1 cellular context compared by ENCODE assay signal in the genomic region with DNA sequence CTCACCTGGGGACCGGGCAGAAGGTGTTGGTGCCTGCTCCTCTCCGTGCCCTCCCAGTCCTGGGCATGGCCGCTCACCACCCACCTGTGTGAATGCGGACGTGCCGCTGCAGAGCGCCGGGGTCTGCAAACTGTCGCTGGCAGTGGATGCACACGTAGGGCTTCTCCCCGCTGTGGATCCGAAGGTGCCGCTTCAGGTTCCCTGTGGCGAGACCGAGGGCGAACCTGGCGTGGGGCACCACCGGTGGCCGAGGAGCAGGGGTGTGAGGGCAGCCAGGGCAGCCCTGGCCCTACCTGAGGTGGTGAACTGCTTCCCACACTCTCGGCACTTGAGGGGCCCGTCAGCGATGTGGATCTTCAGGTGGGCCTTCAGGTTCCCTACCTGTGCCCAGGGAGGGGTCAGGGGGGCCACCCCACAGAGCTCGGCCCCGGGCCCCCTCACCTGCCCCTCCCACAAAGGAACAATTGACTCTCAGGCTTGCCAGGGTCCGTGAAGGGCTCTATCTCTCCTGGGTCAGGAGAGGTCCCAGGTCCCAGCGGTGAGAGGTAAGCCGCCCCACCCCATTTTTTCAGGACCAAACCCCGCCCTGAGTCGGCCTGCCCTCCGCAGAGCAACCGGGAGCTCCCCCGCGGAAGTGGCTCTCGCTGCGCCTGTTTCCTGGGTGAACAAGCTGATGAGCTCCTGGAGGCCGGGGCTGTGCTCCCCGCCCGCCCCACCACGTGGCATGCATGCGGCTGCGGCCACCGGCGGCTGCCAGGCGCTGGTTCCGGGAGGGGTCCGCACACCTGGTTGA.
TF ChIP-seq lines count a peak whose summit lies in the region.

No MANE protein-coding gene starts in this region.

TF ChIP-seq in HepG2, 621 proteins besides CTCF, POLR2A, EP300 and RAD21:
- TF ChIP-seq, protein P1, sequence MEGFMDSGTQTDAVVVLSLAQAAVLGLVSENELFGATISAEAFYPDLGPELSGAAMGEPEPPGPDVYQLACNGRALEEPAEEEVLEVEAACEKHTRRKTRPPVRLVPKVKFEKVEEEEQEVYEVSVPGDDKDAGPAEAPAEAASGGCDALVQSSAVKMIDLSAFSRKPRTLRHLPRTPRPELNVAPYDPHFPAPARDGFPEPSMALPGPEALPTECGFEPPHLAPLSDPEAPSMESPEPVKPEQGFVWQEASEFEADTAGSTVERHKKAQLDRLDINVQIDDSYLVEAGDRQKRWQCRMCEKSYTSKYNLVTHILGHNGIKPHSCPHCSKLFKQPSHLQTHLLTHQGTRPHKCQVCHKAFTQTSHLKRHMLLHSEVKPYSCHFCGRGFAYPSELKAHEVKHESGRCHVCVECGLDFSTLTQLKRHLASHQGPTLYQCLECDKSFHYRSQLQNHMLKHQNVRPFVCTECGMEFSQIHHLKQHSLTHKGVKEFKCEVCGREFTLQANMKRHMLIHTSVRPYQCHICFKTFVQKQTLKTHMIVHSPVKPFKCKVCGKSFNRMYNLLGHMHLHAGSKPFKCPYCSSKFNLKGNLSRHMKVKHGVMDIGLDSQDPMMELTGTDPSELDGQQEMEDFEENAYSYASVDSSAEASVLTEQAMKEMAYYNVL (CRISPR knock-in tag; IDR thresholded peaks at IDR 0.05; ENCODE audit: borderline replicate concordance) = no peak
- TF ChIP-seq SP140L (CRISPR knock-in tag; IDR thresholded peaks at IDR 0.05; ENCODE audit: borderline replicate concordance) = no peak
- 0 out of 2 replicates have a peak, but pooled peaks have one; percentile 53 for TF ChIP-seq HNRNPL (IDR thresholded peaks at IDR 0.05; ENCODE audit: low read depth, low read length)
